Comparison of ENCODE assay signal across 8 cellular contexts in the genomic region with DNA sequence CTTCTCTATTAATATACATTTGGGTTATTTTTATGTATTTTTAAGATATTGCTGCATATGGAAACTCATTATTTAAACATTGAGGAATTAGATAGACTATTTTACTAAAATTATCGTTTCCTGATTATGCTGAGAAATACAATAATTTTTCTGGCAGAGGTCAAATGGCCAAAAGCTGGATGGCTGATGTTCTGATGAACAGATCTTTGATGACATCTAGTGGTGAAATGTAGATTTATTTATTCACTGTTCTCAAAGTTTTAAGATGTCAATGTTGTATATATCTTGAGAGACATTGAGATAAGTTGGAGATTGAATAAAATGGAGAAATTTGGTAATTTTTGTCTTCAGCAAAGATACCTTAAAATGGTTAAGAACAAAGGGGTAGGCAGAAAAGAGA.
DNase-seq lines count a peak whose midpoint lies in the region; ATAC-seq, FAIRE-seq and TF ChIP-seq lines count a peak whose summit lies in the region.

No MANE protein-coding gene starts in this region.

- no peak overlapping the region for H3K9ac ChIP-seq in kidney (ENCODE audit: low read length in 2 of 2)

- H3K4me1 ChIP-seq in kidney (ENCODE audit: control insufficient read depth in 1 of 2, insufficient read depth in 1 of 2, low read depth in 1 of 2, low read length in 2 of 2), result no peaks in the 10 kb centered on the region

- H3K9me3 ChIP-seq in kidney (ENCODE audit: control insufficient read depth in 1 of 2, low read length in 2 of 2), result no peaks in the 10 kb centered on the region

- intact Hi-C loops in kidney (cut with DNase I), result loop anchor here (10.0 kb wide), 1 partner anchor 310 kb away; no protein-coding TSS in a partner anchor

- H3K36me3 ChIP-seq in kidney (ENCODE audit: control insufficient read depth in 1 of 2, insufficient read depth in 2 of 2, low read length in 2 of 2), result no peaks in the 10 kb centered on the region

- DNase-seq in AG20443 (ENCODE audit: low spot score) (peak; percentile 20), NAMALWA (ENCODE audit: low spot score) (peak; percentile 69), amniotic epithelial cell (ENCODE audit: low read depth) (peak; percentile 15), kidney (no peak)

- ATAC-seq in GM18502 (IDR thresholded peaks at IDR 0.05; ENCODE audit: poor library complexity, unreplicated experiment), result peak; percentile 45
- no peak for ATAC-seq in HG02759 (IDR thresholded peaks at IDR 0.05; ENCODE audit: unreplicated experiment)
- ATAC-seq in GM21390 (IDR thresholded peaks at IDR 0.05; ENCODE audit: unreplicated experiment), result no peak
- no peak for ATAC-seq in HG02852 (IDR thresholded peaks at IDR 0.05; ENCODE audit: unreplicated experiment)

- H3K4me3 ChIP-seq in kidney (ENCODE audit: low read length in 2 of 2), result no peak overlapping the region

- peak; percentile 97 for FAIRE-seq in kidney (lab: Jason Lieb, UNC)

- H3K27ac ChIP-seq in kidney (ENCODE audit: low read depth in 2 of 2, low read length in 2 of 2), result no peak overlapping the region

- TF ChIP-seq CTCF in kidney (IDR thresholded peaks at IDR 0.05; ENCODE audit: borderline replicate concordance, extremely low read depth, insufficient read depth), result peak; percentile 55
